In the genomic region with DNA sequence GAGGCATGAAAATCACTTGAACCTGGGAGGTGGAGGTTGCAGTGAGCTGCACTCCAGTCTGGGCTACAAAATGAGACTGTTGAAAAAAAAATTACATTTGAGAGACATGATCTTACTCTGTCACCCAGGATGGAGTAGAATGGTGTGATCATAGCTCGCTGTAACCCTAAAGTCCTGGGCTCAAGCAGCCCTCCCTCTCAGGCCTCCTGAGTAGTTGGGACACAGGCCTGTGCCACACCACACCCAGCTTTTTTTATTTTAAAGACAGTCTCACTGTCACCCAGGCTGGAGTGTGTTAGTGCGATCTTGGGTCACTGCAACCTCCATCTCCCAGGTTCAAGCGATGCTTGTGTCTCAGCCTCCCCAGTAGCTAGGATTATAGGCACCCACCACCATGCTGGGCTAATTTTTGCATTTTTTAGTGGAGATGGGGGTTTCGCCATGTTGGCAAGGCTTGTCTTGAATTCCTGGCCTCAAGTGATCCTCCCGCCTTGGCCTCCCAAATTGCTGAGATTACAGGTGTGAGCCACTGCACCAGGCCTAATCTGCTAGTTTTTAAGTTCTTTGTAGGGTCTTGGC, we compare ENCODE assay signal across 19 cellular contexts. TPM values are rescaled to one million over a fixed set of nuclear protein-coding genes. Genes with fewer than 3 reads are reported as not detected.
A peak's percentile ranks its signal among the peaks of the same experiment; 100 is the strongest.
DNase-seq lines count a peak whose midpoint lies in the region; ATAC-seq, FAIRE-seq and TF ChIP-seq lines count a peak whose summit lies in the region.
"Had no signal": no experiment of that assay in that cellular context is flagged by ENCODE, and none has a peak within 500 bp of the region (broad histone marks: within the 10 kb centered on the region; RNA-seq: fewer than 3 reads in every experiment).

No MANE protein-coding gene starts in this region.

- H3K9ac ChIP-seq in HepG2 (ENCODE audit: insufficient read depth, low read depth, low read length), result no peak overlapping the region
- H3K9ac ChIP-seq: BLaER1 had no signal

- peaks cover 4 to 38% of the 10 kb centered on the region in 2 experiments; a peak in 4 of 5 replicates for H3K36me3 ChIP-seq in HepG2 (replicated peaks in 1 of 2; ENCODE audit: control insufficient read depth in 1 of 2, insufficient read depth in 2 of 2, low read length in 2 of 2)

- DNase-seq in DMS53 (lab: John Stamatoyannopoulos, UW), result peak; percentile 19
- DNase-seq in DMS53 treated with DMSO at 0.1 percent for 48 hours (lab: John Stamatoyannopoulos, UW; ENCODE audit: unreplicated experiment), result no peak
- no peak for DNase-seq in HepG2 (ENCODE audit: low spot score)
- no peak for DNase-seq in T-helper 2 cell
- DNase-seq: activated CD4-positive, alpha-beta T cell treated with anti-CD3 and anti-CD28 coated beads for 1 hour; activated CD8-positive, alpha-beta memory T cell treated with anti-CD3 and anti-CD28 coated beads, Interleukin-2, amount 50 U/mL, for 48 hours; activated naive CD4-positive, alpha-beta T cell treated with anti-CD3 and anti-CD28 coated beads for 36 hours; DMS153; head of caudate nucleus; MM.1S; NCI-H1694; NCI-H2227 treated with DMSO at 0.1 percent for 48 hours; SHP77 treated with DMSO at 0.1 percent for 48 hours; transverse colon had no signal

- no peaks in the 10 kb centered on the region for H3K9me3 ChIP-seq in HepG2 (ENCODE audit: low read length)
- H3K9me3 ChIP-seq: BLaER1, transverse colon had no signal

- no peak for TF ChIP-seq CTCF in HepG2 (CRISPR knock-in tag; IDR thresholded peaks at IDR 0.05)

- H3K27me3 ChIP-seq in HepG2 (ENCODE audit: control insufficient read depth in 1 of 2, insufficient read depth in 2 of 2, low read length in 2 of 2), result no peaks in the 10 kb centered on the region; a peak in 1 of 5 replicates
- H3K27me3 ChIP-seq: BLaER1, transverse colon had no signal

- ATAC-seq in HepG2, result peak; percentile 36
- ATAC-seq in HG03108 (IDR thresholded peaks at IDR 0.05; ENCODE audit: unreplicated experiment), result no peak
- ATAC-seq in GM21423 (IDR thresholded peaks at IDR 0.05; ENCODE audit: unreplicated experiment), result no peak

- no peak overlapping the region for H2AFZ ChIP-seq in HepG2 (ENCODE audit: low read length)

- H3K27ac ChIP-seq in HepG2 (ENCODE audit: extremely low read length, insufficient read depth, low read length), result no peak overlapping the region
- H3K27ac ChIP-seq: BLaER1, transverse colon had no signal

- WGBS in HepG2 (ENCODE audit: low lambda C conversion rate), result 97% methylated on average over 5 of the region's 5 CpGs

- TF ChIP-seq POLR2A in GM15510 (IDR thresholded peaks at IDR 0.05; ENCODE audit: borderline replicate concordance, extremely low read depth, insufficient read length) (peak; percentile 29), Raji (IDR thresholded peaks at IDR 0.05; ENCODE audit: insufficient read depth, low read depth, low read length) (0 out of 2 replicates have a peak, but pooled peaks have one; percentile 20), HepG2 (IDR thresholded peaks at IDR 0.05; ENCODE audit: insufficient read depth in 1 of 2, low read depth in 2 of 2, low read length in 2 of 2) (peak; percentile 45 to 47; a peak in 1 of 4 replicates)

- H3K79me2 ChIP-seq in HepG2 (ENCODE audit: insufficient read depth, low read length), result peaks cover 21% of the 10 kb centered on the region

- intact Hi-C loops in HepG2 (cut with micrococcal nuclease; ENCODE audit: unreplicated experiment), result no loop called here

- TF ChIP-seq RAD21 in HepG2 (CRISPR knock-in tag; IDR thresholded peaks at IDR 0.05), result no peak

- BruUV-seq in HepG2 (replicated peaks; lab: Mats Ljungman, UMichigan), result no TSS peak

- no peak overlapping the region for H3K4me2 ChIP-seq in HepG2 (ENCODE audit: low read depth, low read length)
- H3K4me2 ChIP-seq: BLaER1 had no signal

- TF ChIP-seq EP300 in HepG2 (IDR thresholded peaks at IDR 0.05; ENCODE audit: low read depth in 2 of 2, low read length in 2 of 2), result no peak
- TF ChIP-seq EP300 in HepG2 (CRISPR knock-in tag; IDR thresholded peaks at IDR 0.05; ENCODE audit: borderline replicate concordance), result no peak

- H3K4me1 ChIP-seq in HepG2 (ENCODE audit: insufficient read depth, low read length), result peaks cover 15% of the 10 kb centered on the region

- CTCF ChIA-PET in HepG2 (lab: Yijun Ruan, JAX; ENCODE audit: low intra/inter-chr PET ratio, low total read pairs), result no interaction called here

- H4K20me1 ChIP-seq in HepG2 (ENCODE audit: insufficient read depth, low read length), result peaks cover 35% of the 10 kb centered on the region

- in situ Hi-C loops in HepG2 (cut with HindIII; ENCODE audit: extremely low pct_ligation_motif_present, low pct_unique_long_range_greater_than_20kb), result loop anchor here (25.0 kb wide), 1 partner anchor 257 kb away; no protein-coding TSS in a partner anchor

- H3K4me3 ChIP-seq in HepG2 (replicated peaks in 1 of 3; ENCODE audit: insufficient read depth in 1 of 3, low read depth in 2 of 3, low read length in 3 of 3), result no peak overlapping the region
- H3K4me3 ChIP-seq: BLaER1, transverse colon had no signal

- no peak for FAIRE-seq in HepG2 (lab: Jason Lieb, UNC)

- POLR2A ChIA-PET in HepG2 (lab: Yijun Ruan, JAX), result no interaction called here

TF ChIP-seq in HepG2, 621 proteins besides CTCF, POLR2A, EP300 and RAD21 (continues in another document):
- TF ChIP-seq EHMT2 (IDR thresholded peaks at IDR 0.05; ENCODE audit: borderline replicate concordance, low read depth, low read length), result no peak
- no peak for TF ChIP-seq KLF12 (CRISPR knock-in tag; IDR thresholded peaks at IDR 0.05; ENCODE audit: borderline replicate concordance)
- peak; percentile 98 for TF ChIP-seq RBM22 (optimal IDR thresholded peaks at IDR 0.05; ENCODE audit: low read length)
- TF ChIP-seq HOXA7 (CRISPR knock-in tag; IDR thresholded peaks at IDR 0.05), result no peak
- no peak for TF ChIP-seq CAMTA2 (CRISPR knock-in tag; IDR thresholded peaks at IDR 0.05; ENCODE audit: borderline replicate concordance)
- no peak for TF ChIP-seq ZKSCAN8 (CRISPR knock-in tag; IDR thresholded peaks at IDR 0.05; ENCODE audit: borderline replicate concordance)
- 0 out of 2 replicates have a peak, but pooled peaks have one; percentile 47 for TF ChIP-seq PAF1 (CRISPR knock-in tag; IDR thresholded peaks at IDR 0.05)
- TF ChIP-seq EED (CRISPR knock-in tag; IDR thresholded peaks at IDR 0.05), result no peak
- TF ChIP-seq, protein P1, sequence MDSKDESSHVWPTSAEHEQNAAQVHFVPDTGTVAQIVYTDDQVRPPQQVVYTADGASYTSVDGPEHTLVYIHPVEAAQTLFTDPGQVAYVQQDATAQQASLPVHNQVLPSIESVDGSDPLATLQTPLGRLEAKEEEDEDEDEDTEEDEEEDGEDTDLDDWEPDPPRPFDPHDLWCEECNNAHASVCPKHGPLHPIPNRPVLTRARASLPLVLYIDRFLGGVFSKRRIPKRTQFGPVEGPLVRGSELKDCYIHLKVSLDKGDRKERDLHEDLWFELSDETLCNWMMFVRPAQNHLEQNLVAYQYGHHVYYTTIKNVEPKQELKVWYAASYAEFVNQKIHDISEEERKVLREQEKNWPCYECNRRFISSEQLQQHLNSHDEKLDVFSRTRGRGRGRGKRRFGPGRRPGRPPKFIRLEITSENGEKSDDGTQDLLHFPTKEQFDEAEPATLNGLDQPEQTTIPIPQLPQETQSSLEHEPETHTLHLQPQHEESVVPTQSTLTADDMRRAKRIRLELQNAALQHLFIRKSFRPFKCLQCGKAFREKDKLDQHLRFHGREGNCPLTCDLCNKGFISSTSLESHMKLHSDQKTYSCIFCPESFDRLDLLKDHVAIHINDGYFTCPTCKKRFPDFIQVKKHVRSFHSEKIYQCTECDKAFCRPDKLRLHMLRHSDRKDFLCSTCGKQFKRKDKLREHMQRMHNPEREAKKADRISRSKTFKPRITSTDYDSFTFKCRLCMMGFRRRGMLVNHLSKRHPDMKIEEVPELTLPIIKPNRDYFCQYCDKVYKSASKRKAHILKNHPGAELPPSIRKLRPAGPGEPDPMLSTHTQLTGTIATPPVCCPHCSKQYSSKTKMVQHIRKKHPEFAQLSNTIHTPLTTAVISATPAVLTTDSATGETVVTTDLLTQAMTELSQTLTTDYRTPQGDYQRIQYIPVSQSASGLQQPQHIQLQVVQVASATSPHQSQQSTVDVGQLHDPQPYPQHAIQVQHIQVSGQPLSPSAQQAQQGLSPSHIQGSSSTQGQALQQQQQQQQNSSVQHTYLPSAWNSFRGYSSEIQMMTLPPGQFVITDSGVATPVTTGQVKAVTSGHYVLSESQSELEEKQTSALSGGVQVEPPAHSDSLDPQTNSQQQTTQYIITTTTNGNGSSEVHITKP (CRISPR knock-in tag; IDR thresholded peaks at IDR 0.05; ENCODE audit: low read depth), result no peak
- peak; percentile 82 for TF ChIP-seq POLR2G (IDR thresholded peaks at IDR 0.05; ENCODE audit: low read depth, low read length)
- TF ChIP-seq SMAD3 (CRISPR knock-in tag; IDR thresholded peaks at IDR 0.05), result no peak
- peak; percentile 64 for TF ChIP-seq POLR2AphosphoS5 (IDR thresholded peaks at IDR 0.05; ENCODE audit: low read depth, low read length)

RNA-seq across cellular contexts. Expression of a gene that starts 6.1 kb away (rescaled TPM):
- 3,626 and 4,934 TPM in 2 replicates for total RNA-seq in HepG2 (2016; rRNA removed; fragmentation: Illumina TruSeq; extraction: Trizol)
- 5,278 and 6,431 TPM in 2 replicates for total RNA-seq in HepG2 (2016; cell fraction: cytosol; rRNA removed; fragmentation: Illumina TruSeq; extraction: Trizol; ENCODE audit: low read depth)
- total RNA-seq in HepG2 (2016; cell fraction: insoluble cytoplasmic fraction; rRNA removed; fragmentation: Illumina TruSeq; extraction: Trizol), result 3,639 and 4,846 TPM in 2 replicates
- total RNA-seq in HepG2 (2016; cell fraction: membrane; rRNA removed; fragmentation: Illumina TruSeq; extraction: Trizol), result 9,738 and 10,914 TPM in 2 replicates
- 1,195 and 1,244 TPM in 2 replicates for total RNA-seq in HepG2 (2016; cell fraction: nucleus; rRNA removed; fragmentation: Illumina TruSeq; extraction: Trizol)
- 2,723 and 3,332 TPM in 2 replicates for polyA plus RNA-seq in HepG2 (2011; rRNA removed)
- 1,940 and 3,073 TPM in 2 replicates for polyA plus RNA-seq in HepG2 (2011; cell fraction: cytosol; rRNA removed)
- polyA plus RNA-seq in HepG2 (2011; cell fraction: nucleus; rRNA removed), result 430 and 645 TPM in 2 replicates
- polyA plus RNA-seq in HepG2 (2012), result 3,103 and 3,233 TPM in 2 replicates
- 4,408 and 4,942 TPM in 2 replicates for polyA plus RNA-seq in HepG2 (2016; cell fraction: cytosol; fragmentation: Illumina TruSeq; extraction: Trizol; ENCODE audit: low read depth)
- 3,704 and 3,862 TPM in 2 replicates for polyA plus RNA-seq in HepG2 (2016; cell fraction: insoluble cytoplasmic fraction; fragmentation: Illumina TruSeq; extraction: Trizol; ENCODE audit: low read depth)
- polyA plus RNA-seq in HepG2 (2016; cell fraction: membrane; fragmentation: Illumina TruSeq; extraction: Trizol; ENCODE audit: low read depth), result 7,339 and 7,526 TPM in 2 replicates
- 1,657 and 1,684 TPM in 2 replicates for polyA plus RNA-seq in HepG2 (2016; cell fraction: nucleus; fragmentation: Illumina TruSeq; extraction: Trizol; ENCODE audit: insufficient read depth, low read depth)
- polyA minus RNA-seq in HepG2 (2011; rRNA and poly(A)+ RNA removed; ENCODE audit: low replicate concordance), result 178 and 224 TPM in 2 replicates
- 648 and 755 TPM in 2 replicates for polyA minus RNA-seq in HepG2 (2011; cell fraction: cytosol; rRNA and poly(A)+ RNA removed)
- 219 and 322 TPM in 2 replicates for polyA minus RNA-seq in HepG2 (2011; cell fraction: nucleus; rRNA and poly(A)+ RNA removed)
